Comparison of ENCODE assay signal across 28 cellular contexts in genomic region chr2:167869200-167869599, GRCh38.
DNase-seq lines count a peak whose midpoint lies in the region; ATAC-seq and TF ChIP-seq lines count a peak whose summit lies in the region.
"Had no signal": no experiment of that assay in that cellular context is flagged by ENCODE, and none has a peak within 500 bp of the region (broad histone marks: within the 10 kb centered on the region; RNA-seq: fewer than 3 reads in every experiment).

No MANE protein-coding gene starts in this region.

- CTCF ChIA-PET in OCI-LY7 (lab: Charles Lee; ENCODE audit: unreplicated experiment) = no interaction called here

- H3K23ac ChIP-seq in H9 (ENCODE audit: insufficient read length, low read depth, low read length) = no peak overlapping the region

- in situ Hi-C loops in ACHN (cut with HindIII; ENCODE audit: low pct_ligation_motif_present, low pct_unique_long_range_greater_than_20kb, low sequenced_read_pairs) = no loop called here

- H3K4ac ChIP-seq in H9 (ENCODE audit: low read depth, low read length) = no peak overlapping the region

- H4K20me1 ChIP-seq in H9 (ENCODE audit: control insufficient read depth, insufficient read depth, insufficient read length) (no peaks in the 10 kb centered on the region), OCI-LY7 (ENCODE audit: insufficient read depth, low read length) (no peaks in the 10 kb centered on the region)

- no CpG with 5 or more reads among the region's 6 CpGs for WGBS in H9 (ENCODE audit: extremely low coverage, insufficient read length, low lambda C conversion rate)

- peaks cover 27 to 55% (median 40%) of the 10 kb centered on the region in 3 experiments for H3K36me3 Mint-ChIP-seq in H9 (ENCODE audit: insufficient read depth in 1 of 3, low read depth in 3 of 3)
- H3K36me3 Mint-ChIP-seq: activated naive CD8-positive, alpha-beta T cell treated with anti-CD3 and anti-CD28 coated beads, Interleukin-2, amount 10 ng/mL, durations not matched to agents 7 days and 5 days had no signal

- H3K27me3 ChIP-seq in H9 (ENCODE audit: insufficient read depth, low read length) (no peaks in the 10 kb centered on the region), Peyer's patch (no peaks in the 10 kb centered on the region)
- H3K27me3 ChIP-seq: gastrocnemius medialis, thyroid gland had no signal

- H2BK20ac ChIP-seq in H9 (ENCODE audit: low read depth, low read length, poor library complexity, severe bottlenecking) = no peak overlapping the region

- TF ChIP-seq CTCF in H9 (conservative IDR thresholded peaks at IDR 0.05) = peak; percentile 49
- TF ChIP-seq CTCF in OCI-LY7 (conservative IDR thresholded peaks at IDR 0.05; ENCODE audit: low read length) = peak; percentile 46
- TF ChIP-seq CTCF in epithelial cell of proximal tubule (conservative IDR thresholded peaks at IDR 0.05; ENCODE audit: low read depth, low read length) = peak; percentile 49
- no peak for TF ChIP-seq CTCF in Peyer's patch (IDR thresholded peaks at IDR 0.05)

- H4K5ac ChIP-seq in H9 (ENCODE audit: insufficient read length, low read depth, low read length) = no peak overlapping the region

- no peak overlapping the region for H2BK12ac ChIP-seq in H9 (ENCODE audit: insufficient read length, low read depth, low read length)

- H3K27ac Mint-ChIP-seq in H9 = no peak overlapping the region
- H3K27ac Mint-ChIP-seq: activated naive CD8-positive, alpha-beta T cell treated with anti-CD3 and anti-CD28 coated beads, Interleukin-2, amount 10 ng/mL, durations not matched to agents 7 days and 5 days; activated T-cell treated with anti-CD3 and anti-CD28 coated beads, Interleukin-2, amount 50 U/mL, for 24 hours; B cell; dendritic cell treated with granulocyte-macrophage colony-stimulating factor and Interleukin-4, amounts not matched to agents 40 ng/mL and 50 ng/mL, for 4 days; HFFc6; stimulated activated naive CD8-positive, alpha-beta T cell treated with anti-CD3 and anti-CD28 coated beads, Interleukin-15, amount 100 ng/mL, for 72 hours had no signal

- no peak for ATAC-seq in HG03354 (IDR thresholded peaks at IDR 0.05; ENCODE audit: poor library complexity, severe bottlenecking, unreplicated experiment)
- ATAC-seq: gastrocnemius medialis; left colon; psoas muscle; stimulated activated naive CD8-positive, alpha-beta T cell treated with anti-CD3 and anti-CD28 coated beads, Interleukin-15, amount 100 ng/mL, for 72 hours had no signal

- H3K4me1 ChIP-seq in H9 (ENCODE audit: insufficient read depth, low read length) (no peaks in the 10 kb centered on the region), OCI-LY7 (ENCODE audit: insufficient read depth, low read length, poor library complexity, severe bottlenecking) (no peaks in the 10 kb centered on the region), Peyer's patch (no peaks in the 10 kb centered on the region)
- H3K4me1 ChIP-seq: A549, gastrocnemius medialis, psoas muscle, thyroid gland had no signal

- H3K4me2 ChIP-seq in H9 (ENCODE audit: insufficient read depth, insufficient read length, low read length) (no peak overlapping the region), OCI-LY7 (ENCODE audit: low read length) (no peak overlapping the region)
- H3K4me2 ChIP-seq: A549 had no signal

- H3K9me3 Mint-ChIP-seq in H9 = peaks cover 4% of the 10 kb centered on the region in 2 experiments; a peak in 3 of 5 replicates
- H3K9me3 Mint-ChIP-seq: activated naive CD8-positive, alpha-beta T cell treated with anti-CD3 and anti-CD28 coated beads, Interleukin-2, amount 10 ng/mL, durations not matched to agents 7 days and 5 days; activated T-cell treated with anti-CD3 and anti-CD28 coated beads, Interleukin-2, amount 50 U/mL, for 24 hours; dendritic cell treated with granulocyte-macrophage colony-stimulating factor and Interleukin-4, amounts not matched to agents 40 ng/mL and 50 ng/mL, for 4 days; stimulated activated naive CD8-positive, alpha-beta T cell treated with anti-CD3 and anti-CD28 coated beads, Interleukin-15, amount 100 ng/mL, for 72 hours had no signal

- no peak overlapping the region for H2BK15ac ChIP-seq in H9 (ENCODE audit: low read depth, low read length)

- H3K79me1 ChIP-seq in H9 (ENCODE audit: insufficient read depth, low read depth, low read length, poor library complexity, severe bottlenecking) = no peaks in the 10 kb centered on the region

- no peak overlapping the region for H3T11ph ChIP-seq in H9 (ENCODE audit: low read length)

- H3K9me2 ChIP-seq in OCI-LY7 (ENCODE audit: insufficient read depth, low read length) = no peaks in the 10 kb centered on the region

- no peak overlapping the region for H4K8ac ChIP-seq in H9 (replicated peaks; ENCODE audit: insufficient read length, low read depth, low read length)

- no peak overlapping the region for H2AK5ac ChIP-seq in H9 (ENCODE audit: insufficient read length, low read length)

- no peak for TF ChIP-seq POLR2A in Peyer's patch (IDR thresholded peaks at IDR 0.05)

- no peak overlapping the region for H3K56ac ChIP-seq in H9 (ENCODE audit: insufficient read length, low read depth, low read length)

- H3K4me3 ChIP-seq in OCI-LY7 (ENCODE audit: low read depth, low read length, poor library complexity, severe bottlenecking) (no peak overlapping the region), epithelial cell of proximal tubule (ENCODE audit: low read depth, low read length) (no peak overlapping the region), Peyer's patch (no peak overlapping the region)
- H3K4me3 ChIP-seq: A549, gastrocnemius medialis, psoas muscle, skin epidermis, thyroid gland had no signal

- POLR2A ChIA-PET in OCI-LY7 (lab: Charles Lee) = no interaction called here

- BruUV-seq in OCI-LY7 (replicated peaks; lab: Mats Ljungman, UMichigan) = no TSS peak

- no peak overlapping the region for H3K18ac ChIP-seq in H9 (ENCODE audit: insufficient read length, low read depth, low read length)

- H3K27me3 Mint-ChIP-seq in H9 (ENCODE audit: low read depth) = no peaks in the 10 kb centered on the region
- H3K27me3 Mint-ChIP-seq: activated naive CD8-positive, alpha-beta T cell treated with anti-CD3 and anti-CD28 coated beads, Interleukin-2, amount 10 ng/mL, durations not matched to agents 7 days and 5 days; dendritic cell treated with granulocyte-macrophage colony-stimulating factor and Interleukin-4, amounts not matched to agents 40 ng/mL and 50 ng/mL, for 4 days had no signal

- H3K9me3 ChIP-seq in H9 (ENCODE audit: control insufficient read depth, low read depth, low read length) (no peaks in the 10 kb centered on the region), OCI-LY7 (ENCODE audit: low read length) (no peaks in the 10 kb centered on the region), Peyer's patch (no peaks in the 10 kb centered on the region)
- H3K9me3 ChIP-seq: A549, gastrocnemius medialis, psoas muscle, thyroid gland had no signal

- H3K23me2 ChIP-seq in H9 (ENCODE audit: insufficient read length, low read depth, low read length, poor library complexity, severe bottlenecking) = no peaks in the 10 kb centered on the region

- H2BK120ac ChIP-seq in H9 (ENCODE audit: low read depth, low read length, poor library complexity, severe bottlenecking) = no peak overlapping the region

- peak; percentile 6 for DNase-seq in ACHN
- DNase-seq in H9 = no peak
- no peak for DNase-seq in OCI-LY7 (ENCODE audit: low spot score)
- no peak for DNase-seq in epithelial cell of proximal tubule (ENCODE audit: low read depth)
- DNase-seq in MV-4-11 (lab: John Stamatoyannopoulos, UW) = no peak
- DNase-seq in Peyer's patch = no peak
- no peak for DNase-seq in NK-92 treated with Interleukin-12 subunit alpha and Interleukin-12 subunit beta, amount 100 ng/mL, for 24 hours (lab: John Stamatoyannopoulos, UW)
- DNase-seq: activated CD4-positive, alpha-beta T cell treated with anti-CD3 and anti-CD28 coated beads for 48 hours; activated gamma-delta T cell; activated naive CD8-positive, alpha-beta T cell treated with anti-CD3 and anti-CD28 coated beads, Interleukin-2, amount 10 ng/mL, durations not matched to agents 7 days and 5 days; activated T-cell treated with anti-CD3 and anti-CD28 coated beads, Interleukin-2, amount 50 U/mL, for 24 hours; central memory CD4-positive, alpha-beta T cell; DMS79 treated with DMSO at 0.1 percent for 48 hours; gastrocnemius medialis; HFFc6; left colon; NCI-H1092 treated with DMSO at 0.1 percent for 48 hours; NCI-H187 treated with DMSO at 0.1 percent for 48 hours; NCI-H526; psoas muscle; stimulated activated CD8-positive, alpha-beta memory T cell treated with anti-CD3 and anti-CD28 coated beads, Interleukin-4, amount 100 ng/mL, for 48 hours; stimulated activated naive CD8-positive, alpha-beta T cell treated with anti-CD3 and anti-CD28 coated beads, Interleukin-15, amount 100 ng/mL, for 72 hours; thyroid gland had no signal

- H3K14ac ChIP-seq in H9 (ENCODE audit: insufficient read depth, low read length) = no peak overlapping the region

- H3K36me3 ChIP-seq in OCI-LY7 (ENCODE audit: insufficient read depth, low read length) = no peaks in the 10 kb centered on the region
- no peaks in the 10 kb centered on the region for H3K36me3 ChIP-seq in Peyer's patch
- H3K36me3 ChIP-seq: thyroid gland had no signal

- H3K4me1 Mint-ChIP-seq in H9 = peaks cover 0 to 8% of the 10 kb centered on the region in 2 experiments; a peak in 2 of 4 replicates
- H3K4me1 Mint-ChIP-seq: activated naive CD8-positive, alpha-beta T cell treated with anti-CD3 and anti-CD28 coated beads, Interleukin-2, amount 10 ng/mL, durations not matched to agents 7 days and 5 days; B cell; stimulated activated naive CD8-positive, alpha-beta T cell treated with anti-CD3 and anti-CD28 coated beads, Interleukin-15, amount 100 ng/mL, for 72 hours had no signal

- H2BK5ac ChIP-seq in H9 (ENCODE audit: insufficient read length, low read length) = no peak overlapping the region

- no peak overlapping the region for H2AFZ ChIP-seq in H9 (ENCODE audit: low read length)
- no peak overlapping the region for H2AFZ ChIP-seq in OCI-LY7 (ENCODE audit: low read length)

- intact Hi-C loops in OCI-LY7 (cut with micrococcal nuclease; ENCODE audit: unreplicated experiment) = no loop called here

- H3K27ac ChIP-seq in H9 (ENCODE audit: insufficient read length, low read depth, low read length) (no peak overlapping the region), OCI-LY7 (ENCODE audit: low read depth, low read length, poor library complexity, severe bottlenecking) (no peak overlapping the region), Peyer's patch (no peak overlapping the region)
- H3K27ac ChIP-seq: A549, gastrocnemius medialis, psoas muscle, skin epidermis, thyroid gland had no signal

- no peak overlapping the region for H3K9ac ChIP-seq in H9 (ENCODE audit: extremely low read depth, insufficient read length, low read length)

- H3K79me2 ChIP-seq in H9 (ENCODE audit: insufficient read depth, low read length) (no peaks in the 10 kb centered on the region), OCI-LY7 (ENCODE audit: insufficient read depth, low read depth, low read length) (no peaks in the 10 kb centered on the region)

- H3K4me3 Mint-ChIP-seq in H9 = no peak overlapping the region
- H3K4me3 Mint-ChIP-seq: activated naive CD8-positive, alpha-beta T cell treated with anti-CD3 and anti-CD28 coated beads, Interleukin-2, amount 10 ng/mL, durations not matched to agents 7 days and 5 days; activated T-cell treated with anti-CD3 and anti-CD28 coated beads, Interleukin-2, amount 50 U/mL, for 24 hours; B cell; dendritic cell treated with granulocyte-macrophage colony-stimulating factor and Interleukin-4, amounts not matched to agents 40 ng/mL and 50 ng/mL, for 4 days; HFFc6; stimulated activated naive CD8-positive, alpha-beta T cell treated with anti-CD3 and anti-CD28 coated beads, Interleukin-15, amount 100 ng/mL, for 72 hours had no signal

- H4K91ac ChIP-seq in H9 (ENCODE audit: insufficient read length, low read depth, low read length) = no peak overlapping the region

Comparison
In these comparisons a context has a peak if more than half of its experiments do, and no peak if none do; other contexts are left out.
1. CTCF ChIP-seq: peak in H9 (single experiment), OCI-LY7 (single experiment) and epithelial cell of proximal tubule (single experiment); none in Peyer's patch (0 of 6).